19 cellular contexts compared by ENCODE assay signal in the genomic region with DNA sequence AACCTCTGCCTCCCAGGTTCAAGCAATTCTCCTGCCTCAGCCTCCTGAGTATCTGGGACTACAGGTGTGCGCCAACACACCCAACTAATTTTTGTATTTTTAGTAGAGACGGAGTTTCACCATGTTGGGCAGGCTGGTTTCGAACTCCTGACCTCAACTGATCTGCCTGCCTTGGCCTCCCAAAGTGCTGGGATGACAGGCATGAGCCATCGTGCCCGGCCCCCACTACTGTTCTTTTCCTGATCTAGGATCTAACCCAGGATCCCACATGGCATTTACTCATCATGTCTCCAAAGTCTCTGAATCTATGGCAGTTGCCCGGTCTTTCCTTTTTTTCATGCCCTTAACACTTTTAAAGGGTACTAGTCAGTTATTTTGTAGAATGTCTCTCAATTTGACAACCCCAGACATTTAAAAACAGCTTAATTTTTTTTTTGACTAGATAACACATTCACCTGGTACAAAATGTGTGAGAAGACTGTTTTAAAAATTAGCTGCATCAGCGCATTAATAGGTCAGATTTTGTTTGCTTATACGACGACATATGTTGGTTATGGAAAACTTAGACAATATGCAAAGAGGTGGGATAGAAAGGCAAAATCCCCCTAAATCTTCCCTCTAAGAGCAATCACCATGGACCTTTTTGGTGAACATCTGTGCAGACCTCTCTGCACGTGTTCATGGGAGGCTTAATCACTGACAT. TPM values are rescaled to one million over a fixed set of nuclear protein-coding genes. Genes with fewer than 3 reads are reported as not detected.
DNase-seq lines count a peak whose midpoint lies in the region; TF ChIP-seq lines count a peak whose summit lies in the region.
"Had no signal": no experiment of that assay in that cellular context is flagged by ENCODE, and none has a peak within 500 bp of the region (broad histone marks: within the 10 kb centered on the region; RNA-seq: fewer than 3 reads in every experiment).

No MANE protein-coding gene starts in this region.

- H3K4me1 ChIP-seq in breast epithelium (peaks cover 14 to 21% of the 10 kb centered on the region in 2 donors), muscle layer of colon (ENCODE audit: insufficient read depth, low read length) (peaks cover 74% of the 10 kb centered on the region), tibial artery (peaks cover 0 to 96% (median 76%) of the 10 kb centered on the region in 4 donors)
- H3K4me1 ChIP-seq: adrenal gland, HAP-1, parathyroid adenoma had no signal

- H3K4me3 ChIP-seq in breast epithelium (no peak overlapping the region), muscle layer of colon (ENCODE audit: low read depth in 1 of 2, low read length in 2 of 2) (no peak overlapping the region), tibial artery (no peak overlapping the region)
- H3K4me3 ChIP-seq: adrenal gland, HAP-1, left lung, SJCRH30 had no signal

- intact Hi-C loops in breast epithelium (cut with DNase I; ENCODE audit: low total_unique reads) = loop anchor here (5.0 kb wide), 1 partner anchor 49 kb away; a partner anchor contains a TSS
- intact Hi-C loops in tibial artery (cut with DNase I; ENCODE audit: low total_unique reads) = loop anchor here (5.0 kb wide), 1 partner anchor 49 kb away; a partner anchor contains a TSS

- DNase-seq in NCI-H524 treated with DMSO at 0.1 percent for 48 hours (lab: John Stamatoyannopoulos, UW) (peak; percentile 56), breast epithelium (ENCODE audit: low spot score in 2 of 2) (no peak), tibial artery (no peak), NCI-H446 treated with DMSO at 0.1 percent for 48 hours (lab: John Stamatoyannopoulos, UW) (no peak), islet precursor cell (no peak)
- no peak for DNase-seq in activated CD4-positive, CD25-positive, alpha-beta regulatory T cell treated with anti-CD3 and anti-CD28 coated beads, Interleukin-2, amount 50 U/mL, for 72 hours
- DNase-seq: activated CD8-positive, alpha-beta memory T cell treated with anti-CD3 and anti-CD28 coated beads, Interleukin-2, amount 10 ng/mL, durations not matched to agents 7 days and 5 days; central memory CD4-positive, alpha-beta T cell; foreskin fibroblast; left lung; naive B cell; NCI-H510A; SJCRH30; stimulated activated CD4-positive, alpha-beta T cell treated with anti-CD3 and anti-CD28 coated beads, Interleukin-12 subunit alpha, Interleukin-12 subunit beta, amount 100 ng/mL, for 4 hours; stimulated activated naive B cell treated with anti-CD40 and anti-IgM and Interleukin-4, amounts not matched to agents 10 μg/mL and 1 μg/mL and 100 μg/mL, for 72 hours had no signal

- H3K9ac ChIP-seq in muscle layer of colon (ENCODE audit: low read length) = peak overlapping the region; percentile 37
- H3K9ac ChIP-seq: parathyroid adenoma had no signal

- H3K36me3 ChIP-seq in breast epithelium (peaks cover 3% of the 10 kb centered on the region), muscle layer of colon (ENCODE audit: insufficient read depth, low read length) (peaks cover 88% of the 10 kb centered on the region), tibial artery (peaks cover 85 to 92% (median 91%) of the 10 kb centered on the region in 3 donors)
- H3K36me3 ChIP-seq: HAP-1, SJCRH30 had no signal

- no peak for TF ChIP-seq CTCF in breast epithelium (IDR thresholded peaks at IDR 0.05)
- TF ChIP-seq CTCF in tibial artery (IDR thresholded peaks at IDR 0.05) = no peak

- H3K27me3 ChIP-seq in breast epithelium = no peaks in the 10 kb centered on the region
- H3K27me3 ChIP-seq in muscle layer of colon (ENCODE audit: control insufficient read depth in 1 of 2, insufficient read depth in 2 of 2, low read length in 2 of 2) = no peaks in the 10 kb centered on the region
- H3K27me3 ChIP-seq in tibial artery = no peaks in the 10 kb centered on the region
- H3K27me3 ChIP-seq: adrenal gland, left lung, SJCRH30 had no signal

- H3K27ac ChIP-seq in breast epithelium (peak overlapping the region; percentile 95 to 96), muscle layer of colon (ENCODE audit: low read depth, low read length) (peak overlapping the region; percentile 93), tibial artery (peak overlapping the region; percentile 92 to 95)
- H3K27ac ChIP-seq: parathyroid adenoma, SJCRH30 had no signal

- no peaks in the 10 kb centered on the region for H3K9me3 ChIP-seq in breast epithelium
- H3K9me3 ChIP-seq in muscle layer of colon (ENCODE audit: low read length) = no peaks in the 10 kb centered on the region
- no peaks in the 10 kb centered on the region for H3K9me3 ChIP-seq in tibial artery
- H3K9me3 ChIP-seq: adrenal gland, HAP-1, left lung, SJCRH30 had no signal

- TF ChIP-seq POLR2A in breast epithelium (IDR thresholded peaks at IDR 0.05) = no peak

RNA-seq across cellular contexts. Expression of a gene that starts 46.5 kb away (rescaled TPM):
- total RNA-seq in breast epithelium = 100 to 1,000 TPM; 263 to 444 (median 334) TPM

RNA-seq across cellular contexts. Expression of a gene that starts 55.6 kb away (rescaled TPM):
- over 10,000 TPM in 1 of 3 donors, 1,000 to 10,000 TPM in 2; 1,290 to 13,922 (median 1,437) TPM for total RNA-seq in breast epithelium
